23 cellular contexts compared by ENCODE assay signal in the genomic region with DNA sequence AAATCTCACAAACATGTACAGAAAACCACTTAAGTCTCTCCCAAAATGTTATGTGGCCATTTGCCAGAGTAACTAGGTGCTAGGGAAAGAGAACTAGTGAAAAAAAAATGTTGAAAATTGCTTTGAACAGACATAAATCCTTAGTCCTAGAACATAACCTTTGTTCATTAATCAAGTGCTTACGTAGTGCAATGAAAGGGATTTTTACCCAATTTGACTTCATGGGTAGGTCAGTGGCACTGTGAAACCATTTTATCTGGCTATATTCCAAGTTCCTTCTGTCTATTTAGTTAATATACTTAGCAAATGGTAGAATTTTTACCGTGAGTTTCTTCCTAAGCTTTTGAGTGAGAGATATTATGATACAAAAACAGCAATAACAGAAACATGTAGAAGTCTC.
"Had no signal": no experiment of that assay in that cellular context is flagged by ENCODE, and none has a peak within 500 bp of the region (broad histone marks: within the 10 kb centered on the region; RNA-seq: fewer than 3 reads in every experiment).

No MANE protein-coding gene starts in this region.

- H3K4me1 ChIP-seq: heart right ventricle, left lung, lower lobe of right lung, pancreas, spleen, testis, transverse colon had no signal

- H3K27me3 Mint-ChIP-seq: memory B cell; natural killer cell treated with Interleukin-12 subunit alpha and Interleukin-12 subunit beta and Interleukin-15 and Interleukin-18, amount 100 ng/mL, for 72 hours; progenitor cell of endocrine pancreas; stimulated activated naive CD8-positive, alpha-beta T cell treated with anti-CD3 and anti-CD28 coated beads, Interleukin-15, Interleukin-2, amounts not matched to agents 100 ng/mL and 50 ng/mL, for 24 hours had no signal

- H3K9me3 Mint-ChIP-seq: memory B cell; stimulated activated memory B cell treated with anti-CD40 and anti-IgM and Interleukin-4, amounts not matched to agents 10 μg/mL and 1 μg/mL and 100 μg/mL, for 72 hours had no signal

- H3K27me3 ChIP-seq: dorsolateral prefrontal cortex, heart right ventricle, left lung, pancreas, spleen, testis, transverse colon had no signal

- DNase-seq: cortex of kidney; dorsolateral prefrontal cortex; effector CD8-positive, alpha-beta T cell; heart right ventricle; hypothalamus; kidney glomerular epithelial cell; lower lobe of right lung; midbrain; occipital lobe; pancreas; spleen; stimulated activated CD4-positive, alpha-beta T cell treated with anti-CD3 and anti-CD28 coated beads, Interleukin-15, amount 100 ng/mL, for 24 hours; stimulated activated CD4-positive, alpha-beta T cell treated with anti-CD3 and anti-CD28 coated beads, Interleukin-1b, Interleukin-23, amount 100 ng/mL, for 48 hours; stimulated activated CD4-positive, alpha-beta T cell treated with anti-CD3 and anti-CD28 coated beads, Interleukin-4, amount 100 ng/mL, for 24 hours; testis; transverse colon had no signal

- H3K4me3 Mint-ChIP-seq: memory B cell; natural killer cell treated with Interleukin-12 subunit alpha and Interleukin-12 subunit beta and Interleukin-15 and Interleukin-18, amount 100 ng/mL, for 72 hours; stimulated activated memory B cell treated with anti-CD40 and anti-IgM and Interleukin-4, amounts not matched to agents 10 μg/mL and 1 μg/mL and 100 μg/mL, for 72 hours; stimulated activated naive CD8-positive, alpha-beta T cell treated with anti-CD3 and anti-CD28 coated beads, Interleukin-15, Interleukin-2, amounts not matched to agents 100 ng/mL and 50 ng/mL, for 24 hours had no signal

- ATAC-seq: heart right ventricle; left lung; lower lobe of right lung; natural killer cell treated with Interleukin-12 subunit alpha and Interleukin-12 subunit beta and Interleukin-15 and Interleukin-18, amount 100 ng/mL, for 72 hours; pancreas; sciatic nerve; stimulated activated memory B cell treated with anti-CD40 and anti-IgM and Interleukin-4, amounts not matched to agents 10 μg/mL and 1 μg/mL and 100 μg/mL, for 72 hours had no signal

- H3K9me3 ChIP-seq: pancreas, testis, transverse colon had no signal

- H3K36me3 Mint-ChIP-seq: memory B cell; stimulated activated memory B cell treated with anti-CD40 and anti-IgM and Interleukin-4, amounts not matched to agents 10 μg/mL and 1 μg/mL and 100 μg/mL, for 72 hours had no signal

- H3K36me3 ChIP-seq: heart right ventricle, left lung, lower lobe of right lung, pancreas, spleen, transverse colon had no signal

- H3K27ac ChIP-seq: heart right ventricle, left lung, lower lobe of right lung, pancreas, spleen, testis, transverse colon had no signal

- H3K4me1 Mint-ChIP-seq: memory B cell; stimulated activated memory B cell treated with anti-CD40 and anti-IgM and Interleukin-4, amounts not matched to agents 10 μg/mL and 1 μg/mL and 100 μg/mL, for 72 hours had no signal

- H3K4me3 ChIP-seq: dorsolateral prefrontal cortex, heart right ventricle, left lung, lower lobe of right lung, pancreas, spleen, testis, transverse colon had no signal

- H3K27ac Mint-ChIP-seq: memory B cell; natural killer cell treated with Interleukin-12 subunit alpha and Interleukin-12 subunit beta and Interleukin-15 and Interleukin-18, amount 100 ng/mL, for 72 hours; progenitor cell of endocrine pancreas; stimulated activated memory B cell treated with anti-CD40 and anti-IgM and Interleukin-4, amounts not matched to agents 10 μg/mL and 1 μg/mL and 100 μg/mL, for 72 hours; stimulated activated naive CD8-positive, alpha-beta T cell treated with anti-CD3 and anti-CD28 coated beads, Interleukin-15, Interleukin-2, amounts not matched to agents 100 ng/mL and 50 ng/mL, for 24 hours had no signal
